In genomic region chr6:34392497-34393190, GRCh38 we compare ENCODE assay signal across 1 cellular context.
TF ChIP-seq lines count a peak whose summit lies in the region.

TSS of gene NUDT3 (minus strand) at chr6:34392669. CDS start at chr6:34392362, 307 bp downstream.

TF ChIP-seq in K562, 482 proteins besides CTCF, POLR2A, EP300 and RAD21 (continued from another document and continues in another):
- TF ChIP-seq ZNF740 (CRISPR knock-in tag; IDR thresholded peaks at IDR 0.05), result peak; percentile 24; the same call in 1 of the 2 replicates
- no peak; a peak in 1 of 4 replicates for TF ChIP-seq ZNF740 (tag; IDR thresholded peaks at IDR 0.05)
- TF ChIP-seq ZFP36 (IDR thresholded peaks at IDR 0.05; ENCODE audit: low read depth, low read length, partially characterized antibody), result no peak
- TF ChIP-seq NR4A1 (CRISPR knock-in tag; IDR thresholded peaks at IDR 0.05), result no peak
- TF ChIP-seq NR4A1 (tag; IDR thresholded peaks at IDR 0.05), result no peak
- TF ChIP-seq ZNF785 (CRISPR knock-in tag; IDR thresholded peaks at IDR 0.05), result no peak
- TF ChIP-seq TARDBP (IDR thresholded peaks at IDR 0.05), result peak; percentile 68
- TF ChIP-seq ZNF561 (CRISPR knock-in tag; conservative IDR thresholded peaks at IDR 0.05), result no peak
- peak; percentile 83; the same call in 1 of the 2 replicates for TF ChIP-seq PHF8 (IDR thresholded peaks at IDR 0.05; ENCODE audit: borderline replicate concordance, low read length)
- no peak for TF ChIP-seq NFE2L1 (tag; IDR thresholded peaks at IDR 0.05; ENCODE audit: borderline replicate concordance, low read depth)
- TF ChIP-seq BRD9 (IDR thresholded peaks at IDR 0.05; ENCODE audit: low read depth, partially characterized antibody), result peak; percentile 47
- no peak for TF ChIP-seq KAT2B (IDR thresholded peaks at IDR 0.05; ENCODE audit: low read depth, low read length)
- peak; percentile 99; the same call in 1 of the 2 replicates for TF ChIP-seq TAF15 (IDR thresholded peaks at IDR 0.05; ENCODE audit: low read depth, low read length)
- TF ChIP-seq RFX7 (CRISPR knock-in tag; IDR thresholded peaks at IDR 0.05), result no peak
- peak; percentile 39; the same call in 1 of the 2 replicates for TF ChIP-seq CBFA2T3 (IDR thresholded peaks at IDR 0.05)
- TF ChIP-seq, protein P1, sequence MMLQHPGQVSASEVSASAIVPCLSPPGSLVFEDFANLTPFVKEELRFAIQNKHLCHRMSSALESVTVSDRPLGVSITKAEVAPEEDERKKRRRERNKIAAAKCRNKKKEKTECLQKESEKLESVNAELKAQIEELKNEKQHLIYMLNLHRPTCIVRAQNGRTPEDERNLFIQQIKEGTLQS (IDR thresholded peaks at IDR 0.05), result no peak; the same call in 1 of the 2 replicates
- TF ChIP-seq, protein P1 (CRISPR knock-in tag; conservative IDR thresholded peaks at IDR 0.05), result 0 out of 2 replicates have a peak, but pooled peaks have one; percentile 28
- peak; percentile 62; the same call in 1 of the 2 replicates for TF ChIP-seq CHD2 (IDR thresholded peaks at IDR 0.05; ENCODE audit: low read depth, low read length)
- peak; percentile 70 for TF ChIP-seq NR2C2 (CRISPR knock-in tag; IDR thresholded peaks at IDR 0.05)
- peak; percentile 71 for TF ChIP-seq NR2C2 (tag; IDR thresholded peaks at IDR 0.05)
- TF ChIP-seq ZNF324 (CRISPR knock-in tag; IDR thresholded peaks at IDR 0.05), result no peak
- no peak for TF ChIP-seq ZNF316 (IDR thresholded peaks at IDR 0.05)
- TF ChIP-seq ZBTB8A (IDR thresholded peaks at IDR 0.05; ENCODE audit: partially characterized antibody), result no peak
- TF ChIP-seq, protein P2, sequence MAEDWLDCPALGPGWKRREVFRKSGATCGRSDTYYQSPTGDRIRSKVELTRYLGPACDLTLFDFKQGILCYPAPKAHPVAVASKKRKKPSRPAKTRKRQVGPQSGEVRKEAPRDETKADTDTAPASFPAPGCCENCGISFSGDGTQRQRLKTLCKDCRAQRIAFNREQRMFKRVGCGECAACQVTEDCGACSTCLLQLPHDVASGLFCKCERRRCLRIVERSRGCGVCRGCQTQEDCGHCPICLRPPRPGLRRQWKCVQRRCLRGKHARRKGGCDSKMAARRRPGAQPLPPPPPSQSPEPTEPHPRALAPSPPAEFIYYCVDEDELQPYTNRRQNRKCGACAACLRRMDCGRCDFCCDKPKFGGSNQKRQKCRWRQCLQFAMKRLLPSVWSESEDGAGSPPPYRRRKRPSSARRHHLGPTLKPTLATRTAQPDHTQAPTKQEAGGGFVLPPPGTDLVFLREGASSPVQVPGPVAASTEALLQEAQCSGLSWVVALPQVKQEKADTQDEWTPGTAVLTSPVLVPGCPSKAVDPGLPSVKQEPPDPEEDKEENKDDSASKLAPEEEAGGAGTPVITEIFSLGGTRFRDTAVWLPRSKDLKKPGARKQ (CRISPR knock-in tag; IDR thresholded peaks at IDR 0.05), result peak; percentile 71; the same call in 1 of the 2 replicates
- TF ChIP-seq, protein P3, sequence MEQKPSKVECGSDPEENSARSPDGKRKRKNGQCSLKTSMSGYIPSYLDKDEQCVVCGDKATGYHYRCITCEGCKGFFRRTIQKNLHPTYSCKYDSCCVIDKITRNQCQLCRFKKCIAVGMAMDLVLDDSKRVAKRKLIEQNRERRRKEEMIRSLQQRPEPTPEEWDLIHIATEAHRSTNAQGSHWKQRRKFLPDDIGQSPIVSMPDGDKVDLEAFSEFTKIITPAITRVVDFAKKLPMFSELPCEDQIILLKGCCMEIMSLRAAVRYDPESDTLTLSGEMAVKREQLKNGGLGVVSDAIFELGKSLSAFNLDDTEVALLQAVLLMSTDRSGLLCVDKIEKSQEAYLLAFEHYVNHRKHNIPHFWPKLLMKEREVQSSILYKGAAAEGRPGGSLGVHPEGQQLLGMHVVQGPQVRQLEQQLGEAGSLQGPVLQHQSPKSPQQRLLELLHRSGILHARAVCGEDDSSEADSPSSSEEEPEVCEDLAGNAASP (IDR thresholded peaks at IDR 0.05), result no peak
- TF ChIP-seq KDM1A (IDR thresholded peaks at IDR 0.05), result peak; percentile 88 to 91
- peak; percentile 97 for TF ChIP-seq GATA2 (CRISPR knock-in tag; IDR thresholded peaks at IDR 0.05)
- TF ChIP-seq STAT5B (CRISPR knock-in tag; IDR thresholded peaks at IDR 0.05), result no peak
- peak; percentile 65; the same call in 1 of the 2 replicates for TF ChIP-seq TOE1 (IDR thresholded peaks at IDR 0.05; ENCODE audit: borderline replicate concordance)
- TF ChIP-seq TOE1 (CRISPR knock-in tag; IDR thresholded peaks at IDR 0.05; ENCODE audit: borderline replicate concordance, low read depth), result peak; percentile 88
- peak; percentile 89 for TF ChIP-seq MTA3 (IDR thresholded peaks at IDR 0.05; ENCODE audit: borderline replicate concordance)
- TF ChIP-seq ERF (CRISPR knock-in tag; IDR thresholded peaks at IDR 0.05), result no peak
- peak; percentile 52 for TF ChIP-seq SUPT5H (IDR thresholded peaks at IDR 0.05)
- peak; percentile 89 for TF ChIP-seq SP1 (CRISPR knock-in tag; IDR thresholded peaks at IDR 0.05)
- TF ChIP-seq ARID4B (CRISPR knock-in tag; IDR thresholded peaks at IDR 0.05), result peak; percentile 37; the same call in 1 of the 2 replicates
- TF ChIP-seq HMGN3 (IDR thresholded peaks at IDR 0.05; ENCODE audit: borderline replicate concordance, extremely low read depth, insufficient read length, low read depth, low read length), result peak; percentile 96
- 0 out of 2 replicates have a peak, but pooled peaks have one; percentile 15 for TF ChIP-seq PML (IDR thresholded peaks at IDR 0.05; ENCODE audit: low read length)
- TF ChIP-seq MTF1 (CRISPR knock-in tag; IDR thresholded peaks at IDR 0.05; ENCODE audit: borderline replicate concordance), result no peak
- TF ChIP-seq HDAC8 (tag; IDR thresholded peaks at IDR 0.05), result no peak
- no peak for TF ChIP-seq RBM14 (IDR thresholded peaks at IDR 0.05; ENCODE audit: borderline replicate concordance, insufficient read depth, low read depth, low read length)
- 0 out of 2 replicates have a peak, but pooled peaks have one; percentile 62 for TF ChIP-seq ILF3 (IDR thresholded peaks at IDR 0.05; ENCODE audit: borderline replicate concordance)
- TF ChIP-seq, protein P4, sequence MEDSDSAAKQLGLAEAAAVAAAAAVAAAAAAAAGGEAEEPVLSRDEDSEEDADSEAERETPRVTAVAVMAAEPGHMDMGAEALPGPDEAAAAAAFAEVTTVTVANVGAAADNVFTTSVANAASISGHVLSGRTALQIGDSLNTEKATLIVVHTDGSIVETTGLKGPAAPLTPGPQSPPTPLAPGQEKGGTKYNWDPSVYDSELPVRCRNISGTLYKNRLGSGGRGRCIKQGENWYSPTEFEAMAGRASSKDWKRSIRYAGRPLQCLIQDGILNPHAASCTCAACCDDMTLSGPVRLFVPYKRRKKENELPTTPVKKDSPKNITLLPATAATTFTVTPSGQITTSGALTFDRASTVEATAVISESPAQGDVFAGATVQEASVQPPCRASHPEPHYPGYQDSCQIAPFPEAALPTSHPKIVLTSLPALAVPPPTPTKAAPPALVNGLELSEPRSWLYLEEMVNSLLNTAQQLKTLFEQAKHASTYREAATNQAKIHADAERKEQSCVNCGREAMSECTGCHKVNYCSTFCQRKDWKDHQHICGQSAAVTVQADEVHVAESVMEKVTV (CRISPR knock-in tag; IDR thresholded peaks at IDR 0.05), result peak; percentile 74
- TF ChIP-seq ZNF431 (CRISPR knock-in tag; IDR thresholded peaks at IDR 0.05), result no peak
- peak; percentile 81 for TF ChIP-seq TCF7 (IDR thresholded peaks at IDR 0.05; ENCODE audit: borderline replicate concordance)
- peak; percentile 79 for TF ChIP-seq FOSL1 (tag; conservative IDR thresholded peaks at IDR 0.05)
- TF ChIP-seq BHLHE40 (IDR thresholded peaks at IDR 0.05; ENCODE audit: low read length), result peak; percentile 72
- TF ChIP-seq ZNF253 (CRISPR knock-in tag; conservative IDR thresholded peaks at IDR 0.05), result no peak
- TF ChIP-seq MXI1 (IDR thresholded peaks at IDR 0.05; ENCODE audit: low read depth, low read length), result no peak
- no peak for TF ChIP-seq ZNF507 (tag; conservative IDR thresholded peaks at IDR 0.05)
- TF ChIP-seq, protein P5, sequence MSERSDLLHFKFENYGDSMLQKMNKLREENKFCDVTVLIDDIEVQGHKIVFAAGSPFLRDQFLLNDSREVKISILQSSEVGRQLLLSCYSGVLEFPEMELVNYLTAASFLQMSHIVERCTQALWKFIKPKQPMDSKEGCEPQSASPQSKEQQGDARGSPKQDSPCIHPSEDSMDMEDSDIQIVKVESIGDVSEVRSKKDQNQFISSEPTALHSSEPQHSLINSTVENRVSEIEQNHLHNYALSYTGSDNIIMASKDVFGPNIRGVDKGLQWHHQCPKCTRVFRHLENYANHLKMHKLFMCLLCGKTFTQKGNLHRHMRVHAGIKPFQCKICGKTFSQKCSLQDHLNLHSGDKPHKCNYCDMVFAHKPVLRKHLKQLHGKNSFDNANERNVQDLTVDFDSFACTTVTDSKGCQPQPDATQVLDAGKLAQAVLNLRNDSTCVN (CRISPR knock-in tag; IDR thresholded peaks at IDR 0.05), result peak; percentile 72; the same call in 1 of the 2 replicates
- TF ChIP-seq HNRNPLL (IDR thresholded peaks at IDR 0.05; ENCODE audit: low read depth, low read length, poor library complexity, severe bottlenecking), result peak; percentile 99
- TF ChIP-seq CREB5 (CRISPR knock-in tag; IDR thresholded peaks at IDR 0.05), result no peak
- peak; percentile 90; the same call in 1 of the 2 replicates for TF ChIP-seq DNMT1 (IDR thresholded peaks at IDR 0.05)
- peak; percentile 63; the same call in 1 of the 2 replicates for TF ChIP-seq TCF3 (CRISPR knock-in tag; IDR thresholded peaks at IDR 0.05)
- TF ChIP-seq, protein P6, sequence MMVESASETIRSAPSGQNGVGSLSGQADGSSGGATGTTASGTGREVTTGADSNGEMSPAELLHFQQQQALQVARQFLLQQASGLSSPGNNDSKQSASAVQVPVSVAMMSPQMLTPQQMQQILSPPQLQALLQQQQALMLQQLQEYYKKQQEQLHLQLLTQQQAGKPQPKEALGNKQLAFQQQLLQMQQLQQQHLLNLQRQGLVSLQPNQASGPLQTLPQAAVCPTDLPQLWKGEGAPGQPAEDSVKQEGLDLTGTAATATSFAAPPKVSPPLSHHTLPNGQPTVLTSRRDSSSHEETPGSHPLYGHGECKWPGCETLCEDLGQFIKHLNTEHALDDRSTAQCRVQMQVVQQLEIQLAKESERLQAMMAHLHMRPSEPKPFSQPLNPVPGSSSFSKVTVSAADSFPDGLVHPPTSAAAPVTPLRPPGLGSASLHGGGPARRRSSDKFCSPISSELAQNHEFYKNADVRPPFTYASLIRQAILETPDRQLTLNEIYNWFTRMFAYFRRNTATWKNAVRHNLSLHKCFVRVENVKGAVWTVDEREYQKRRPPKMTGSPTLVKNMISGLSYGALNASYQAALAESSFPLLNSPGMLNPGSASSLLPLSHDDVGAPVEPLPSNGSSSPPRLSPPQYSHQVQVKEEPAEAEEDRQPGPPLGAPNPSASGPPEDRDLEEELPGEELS (CRISPR knock-in tag; IDR thresholded peaks at IDR 0.05; ENCODE audit: borderline replicate concordance), result peak; percentile 90; the same call in 1 of the 2 replicates
- no peak for TF ChIP-seq TFAM (CRISPR knock-in tag; conservative IDR thresholded peaks at IDR 0.05)
- TF ChIP-seq FOXJ2 (tag; IDR thresholded peaks at IDR 0.05), result no peak
